Comparison of ENCODE assay signal across 9 cellular contexts in the genomic region with DNA sequence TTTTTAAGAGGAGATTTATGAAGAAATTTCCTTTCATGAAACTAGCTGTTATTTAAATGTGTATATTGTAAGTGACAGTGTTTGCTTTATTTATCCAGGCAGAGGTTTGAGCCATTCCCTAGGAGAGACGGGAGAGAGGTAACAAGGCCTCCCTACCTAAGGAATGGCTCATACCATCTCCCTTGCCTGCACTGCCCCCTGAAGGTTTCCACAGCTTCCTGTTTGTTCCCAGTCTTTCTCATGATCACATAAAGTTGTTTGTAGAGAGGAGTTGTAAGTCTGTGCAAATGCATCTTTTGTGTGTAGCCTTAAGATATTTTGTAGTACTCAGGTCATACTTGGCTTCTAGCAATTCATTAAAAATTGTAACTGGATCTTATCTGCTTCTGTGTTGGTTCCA.
DNase-seq lines count a peak whose midpoint lies in the region; ATAC-seq, FAIRE-seq and TF ChIP-seq lines count a peak whose summit lies in the region.
"Had no signal": no experiment of that assay in that cellular context is flagged by ENCODE, and none has a peak within 500 bp of the region (broad histone marks: within the 10 kb centered on the region; RNA-seq: fewer than 3 reads in every experiment).

No MANE protein-coding gene starts in this region.

- peak; percentile 78 to 94 (median 82) for TF ChIP-seq CTCF in keratinocyte (optimal IDR thresholded peaks at IDR 0.05 in 1 of 3, IDR thresholded peaks at IDR 0.05 in 1 of 3, conservative IDR thresholded peaks at IDR 0.05 in 1 of 3; ENCODE audit: extremely low read depth in 1 of 3, insufficient read depth in 2 of 3, low read length in 3 of 3)

- H3K9ac ChIP-seq in keratinocyte (ENCODE audit: control insufficient read depth, extremely low read depth, insufficient read depth, low read length): no peak overlapping the region

- H3K27me3 ChIP-seq in keratinocyte (ENCODE audit: control insufficient read depth, extremely low read depth, insufficient read depth, low read length): no peaks in the 10 kb centered on the region

- dilution Hi-C loops in keratinocyte (cut with MboI; ENCODE audit: extremely low pct_ligation_motif_present, low sequenced_read_pairs): no loop called here

- DNase-seq in DMS 273 (lab: John Stamatoyannopoulos, UW; ENCODE audit: unreplicated experiment) (peak; percentile 56), HTR-8/SVneo (ENCODE audit: insufficient read length, low spot score) (peak; percentile 1), amniotic epithelial cell (ENCODE audit: low read depth) (peak; percentile 70), keratinocyte (ENCODE audit: low read depth, low spot score) (peak; percentile 1), UCSD-AML1 (lab: John Stamatoyannopoulos, UW; ENCODE audit: unreplicated experiment) (no peak), NOMO-1 treated with dmso at 0.1 percent for 144 hours (lab: John Stamatoyannopoulos, UW; ENCODE audit: unreplicated experiment) (no peak), left lobe of liver (ENCODE audit: low spot score) (no peak), retina (no peak)
- DNase-seq: aorta had no signal

- FAIRE-seq in HTR-8/SVneo (lab: Jason Lieb, UNC) (no peak), keratinocyte (lab: Jason Lieb, UNC) (peak; percentile 83)

- H3K4me2 ChIP-seq in keratinocyte (ENCODE audit: control insufficient read depth, extremely low read depth, insufficient read depth, low read depth, low read length): no peak overlapping the region

- no peak overlapping the region for H2AFZ ChIP-seq in keratinocyte (ENCODE audit: control insufficient read depth, low read length)

- ATAC-seq in left lobe of liver: no peak

- H4K20me1 ChIP-seq in keratinocyte (ENCODE audit: control insufficient read depth, extremely low read depth, insufficient read depth, low read length): no peaks in the 10 kb centered on the region

- no peak overlapping the region for H3K4me3 ChIP-seq in keratinocyte (ENCODE audit: control insufficient read depth in 2 of 3, extremely low read depth in 1 of 3, insufficient read depth in 2 of 3, low read depth in 1 of 3, low read length in 3 of 3)

- no peaks in the 10 kb centered on the region for H3K79me2 ChIP-seq in keratinocyte (ENCODE audit: control insufficient read depth, insufficient read depth, low read length)

- H3K9me1 ChIP-seq in keratinocyte (ENCODE audit: control insufficient read depth, extremely low read depth, insufficient read depth, low read length): no peaks in the 10 kb centered on the region

- H3K36me3 ChIP-seq in keratinocyte (ENCODE audit: control insufficient read depth in 2 of 2, extremely low read depth in 1 of 2, insufficient read depth in 2 of 2, low read length in 2 of 2): no peaks in the 10 kb centered on the region

- H3K4me1 ChIP-seq in keratinocyte (ENCODE audit: control insufficient read depth, extremely low read depth, insufficient read depth, low read length): no peaks in the 10 kb centered on the region

- no peak overlapping the region for H3K27ac ChIP-seq in keratinocyte (ENCODE audit: control insufficient read depth, insufficient read depth, low read length)

- no peaks in the 10 kb centered on the region for H3K9me3 ChIP-seq in keratinocyte (ENCODE audit: control insufficient read depth, low read depth, low read length)

Comparison
In these comparisons a context has a peak if more than half of its experiments do, and no peak if none do; other contexts are left out.
1. DNase-seq: peak in DMS 273 (single experiment), HTR-8/SVneo (single experiment), amniotic epithelial cell (single experiment) and keratinocyte (single experiment); none in UCSD-AML1 (single experiment), NOMO-1 treated with dmso at 0.1 percent for 144 hours (single experiment), left lobe of liver (single experiment) and retina (single experiment).